22 cellular contexts compared by ENCODE assay signal in genomic region chr12:75995691-75996090, GRCh38. TPM values are rescaled to one million over a fixed set of nuclear protein-coding genes. Genes with fewer than 3 reads are reported as not detected.
DNase-seq lines count a peak whose midpoint lies in the region; ATAC-seq and TF ChIP-seq lines count a peak whose summit lies in the region.
"Had no signal": no experiment of that assay in that cellular context is flagged by ENCODE, and none has a peak within 500 bp of the region (broad histone marks: within the 10 kb centered on the region; RNA-seq: fewer than 3 reads in every experiment).

No MANE protein-coding gene starts in this region.

- ATAC-seq in stimulated activated naive CD8-positive, alpha-beta T cell treated with anti-CD3 and anti-CD28 coated beads, Interleukin-15, Interleukin-2, amounts not matched to agents 100 U/mL and 50 U/mL, for 24 hours: no peak
- ATAC-seq in stimulated activated effector memory CD8-positive, alpha-beta T cell treated with anti-CD3 and anti-CD28 coated beads, Interleukin-12 subunit alpha, Interleukin-12 subunit beta, amount 100 ng/mL, for 72 hours: no peak
- ATAC-seq: HepG2 had no signal

- DNase-seq in DMS53 (lab: John Stamatoyannopoulos, UW) (peak; percentile 38), DMS53 treated with DMSO at 0.1 percent for 48 hours (lab: John Stamatoyannopoulos, UW; ENCODE audit: unreplicated experiment) (no peak), ovary (no peak), cerebellum (ENCODE audit: low spot score) (no peak)
- no peak for DNase-seq in stimulated activated naive CD8-positive, alpha-beta T cell treated with anti-CD3 and anti-CD28 coated beads, Interleukin-15, Interleukin-2, amounts not matched to agents 100 U/mL and 50 U/mL, for 24 hours
- no peak for DNase-seq in activated T-helper 2 cell treated with anti-CD3 and anti-CD28 coated beads, Interferon-gamma antibody, Interleukin-2, Interleukin-4, amounts not matched to agents 10 μg/mL and 5 μg/mL and 100 μg/mL, durations not matched to agents 14 hours and 24 hours and 36 hours (ENCODE audit: low spot score)
- DNase-seq in stimulated activated effector memory CD8-positive, alpha-beta T cell treated with anti-CD3 and anti-CD28 coated beads, Interleukin-12 subunit alpha, Interleukin-12 subunit beta, amount 100 ng/mL, for 72 hours (ENCODE audit: low spot score in 2 of 2): no peak
- DNase-seq: DMS79; KBM-7; NCI-H1092; NCI-H1436; NCI-H187 treated with DMSO at 0.1 percent for 48 hours; NCI-H2107; NK-92 treated with Interleukin-12 subunit alpha and Interleukin-12 subunit beta, amount 100 ng/mL, for 24 hours; OCI-M1; RPMI8226; SHP77 treated with DMSO at 0.1 percent for 48 hours had no signal

- H3K27me3 ChIP-seq in ovary: no peaks in the 10 kb centered on the region

- H3K4me3 ChIP-seq in ovary: no peak overlapping the region
- H3K4me3 ChIP-seq: SK-N-MC had no signal

- H3K36me3 ChIP-seq in ovary: no peaks in the 10 kb centered on the region

- no peaks in the 10 kb centered on the region for H3K36me3 Mint-ChIP-seq in stimulated activated naive CD8-positive, alpha-beta T cell treated with anti-CD3 and anti-CD28 coated beads, Interleukin-15, Interleukin-2, amounts not matched to agents 100 ng/mL and 50 ng/mL, for 24 hours (ENCODE audit: low read depth)
- no peaks in the 10 kb centered on the region for H3K36me3 Mint-ChIP-seq in activated T-helper 2 cell treated with anti-CD3 and anti-CD28 coated beads, Interferon-gamma antibody, Interleukin-2, Interleukin-4, amounts not matched to agents 10 μg/mL and 5 μg/mL and 100 μg/mL, durations not matched to agents 14 hours and 24 hours and 36 hours (ENCODE audit: low read depth)
- H3K36me3 Mint-ChIP-seq in stimulated activated effector memory CD8-positive, alpha-beta T cell treated with anti-CD3 and anti-CD28 coated beads, Interleukin-12 subunit alpha, Interleukin-12 subunit beta, amount 100 ng/mL, for 72 hours: peaks cover 10% of the 10 kb centered on the region

- peaks cover 59% of the 10 kb centered on the region for H3K4me1 Mint-ChIP-seq in stimulated activated naive CD8-positive, alpha-beta T cell treated with anti-CD3 and anti-CD28 coated beads, Interleukin-15, Interleukin-2, amounts not matched to agents 100 ng/mL and 50 ng/mL, for 24 hours (ENCODE audit: low read depth)
- peaks cover 53% of the 10 kb centered on the region for H3K4me1 Mint-ChIP-seq in activated T-helper 2 cell treated with anti-CD3 and anti-CD28 coated beads, Interferon-gamma antibody, Interleukin-2, Interleukin-4, amounts not matched to agents 10 μg/mL and 5 μg/mL and 100 μg/mL, durations not matched to agents 14 hours and 24 hours and 36 hours (ENCODE audit: low read depth)
- peaks cover 37% of the 10 kb centered on the region for H3K4me1 Mint-ChIP-seq in stimulated activated effector memory CD8-positive, alpha-beta T cell treated with anti-CD3 and anti-CD28 coated beads, Interleukin-12 subunit alpha, Interleukin-12 subunit beta, amount 100 ng/mL, for 72 hours

- no peaks in the 10 kb centered on the region for H3K4me1 ChIP-seq in ovary (ENCODE audit: insufficient read depth)

- H3K9me3 Mint-ChIP-seq in stimulated activated naive CD8-positive, alpha-beta T cell treated with anti-CD3 and anti-CD28 coated beads, Interleukin-15, Interleukin-2, amounts not matched to agents 100 ng/mL and 50 ng/mL, for 24 hours: no peaks in the 10 kb centered on the region
- H3K9me3 Mint-ChIP-seq in activated T-helper 2 cell treated with anti-CD3 and anti-CD28 coated beads, Interferon-gamma antibody, Interleukin-2, Interleukin-4, amounts not matched to agents 10 μg/mL and 5 μg/mL and 100 μg/mL, durations not matched to agents 14 hours and 24 hours and 36 hours: no peaks in the 10 kb centered on the region
- no peaks in the 10 kb centered on the region for H3K9me3 Mint-ChIP-seq in stimulated activated effector memory CD8-positive, alpha-beta T cell treated with anti-CD3 and anti-CD28 coated beads, Interleukin-12 subunit alpha, Interleukin-12 subunit beta, amount 100 ng/mL, for 72 hours

- H3K9me3 ChIP-seq in ovary: no peaks in the 10 kb centered on the region

- no peak overlapping the region for H3K27ac ChIP-seq in ovary
- H3K27ac ChIP-seq: 22Rv1, C4-2B, SK-N-MC had no signal

- peak overlapping the region; percentile 67 for H3K27ac Mint-ChIP-seq in stimulated activated naive CD8-positive, alpha-beta T cell treated with anti-CD3 and anti-CD28 coated beads, Interleukin-15, Interleukin-2, amounts not matched to agents 100 ng/mL and 50 ng/mL, for 24 hours
- peak overlapping the region; percentile 24 for H3K27ac Mint-ChIP-seq in activated T-helper 2 cell treated with anti-CD3 and anti-CD28 coated beads, Interferon-gamma antibody, Interleukin-2, Interleukin-4, amounts not matched to agents 10 μg/mL and 5 μg/mL and 100 μg/mL, durations not matched to agents 14 hours and 24 hours and 36 hours
- peak overlapping the region; percentile 94 for H3K27ac Mint-ChIP-seq in stimulated activated effector memory CD8-positive, alpha-beta T cell treated with anti-CD3 and anti-CD28 coated beads, Interleukin-12 subunit alpha, Interleukin-12 subunit beta, amount 100 ng/mL, for 72 hours

- TF ChIP-seq CTCF in ovary (IDR thresholded peaks at IDR 0.05): no peak

- no peak overlapping the region for H3K4me3 Mint-ChIP-seq in stimulated activated naive CD8-positive, alpha-beta T cell treated with anti-CD3 and anti-CD28 coated beads, Interleukin-15, Interleukin-2, amounts not matched to agents 100 ng/mL and 50 ng/mL, for 24 hours
- no peak overlapping the region for H3K4me3 Mint-ChIP-seq in activated T-helper 2 cell treated with anti-CD3 and anti-CD28 coated beads, Interferon-gamma antibody, Interleukin-2, Interleukin-4, amounts not matched to agents 10 μg/mL and 5 μg/mL and 100 μg/mL, durations not matched to agents 14 hours and 24 hours and 36 hours (ENCODE audit: low read depth)
- H3K4me3 Mint-ChIP-seq in stimulated activated effector memory CD8-positive, alpha-beta T cell treated with anti-CD3 and anti-CD28 coated beads, Interleukin-12 subunit alpha, Interleukin-12 subunit beta, amount 100 ng/mL, for 72 hours: no peak overlapping the region

- TF ChIP-seq POLR2A in ovary (IDR thresholded peaks at IDR 0.05): no peak

- TF ChIP-seq EP300 in ovary (IDR thresholded peaks at IDR 0.05): no peak

- intact Hi-C loops in activated T-helper 2 cell treated with anti-CD3 and anti-CD28 coated beads, Interferon-gamma antibody, Interleukin-2, Interleukin-4, amounts not matched to agents 10 μg/mL and 5 μg/mL and 100 μg/mL, durations not matched to agents 14 hours and 24 hours and 36 hours (cut with micrococcal nuclease): no loop called here
- intact Hi-C loops in ovary (cut with DNase I): no loop called here

- H3K27me3 Mint-ChIP-seq in stimulated activated naive CD8-positive, alpha-beta T cell treated with anti-CD3 and anti-CD28 coated beads, Interleukin-15, Interleukin-2, amounts not matched to agents 100 ng/mL and 50 ng/mL, for 24 hours: no peaks in the 10 kb centered on the region
- no peaks in the 10 kb centered on the region for H3K27me3 Mint-ChIP-seq in activated T-helper 2 cell treated with anti-CD3 and anti-CD28 coated beads, Interferon-gamma antibody, Interleukin-2, Interleukin-4, amounts not matched to agents 10 μg/mL and 5 μg/mL and 100 μg/mL, durations not matched to agents 14 hours and 24 hours and 36 hours (ENCODE audit: low read depth)

RNA-seq across cellular contexts. Expression of gene PHLDA1, which starts 35.9 kb away (rescaled TPM):
- total RNA-seq in activated T-helper 2 cell treated with anti-CD3 and anti-CD28 coated beads, Interferon-gamma antibody, Interleukin-2, Interleukin-4, amounts not matched to agents 10 μg/mL and 5 μg/mL and 100 μg/mL, durations not matched to agents 14 hours and 24 hours and 36 hours: 43.2 and 44.2 TPM in 2 replicates
- total RNA-seq in ovary (10 to 100 TPM in 6 of 7 donors, 1 to 10 TPM in 1; 3.8 to 37.7 (median 19.6) TPM), cerebellum (20.3 TPM)
- 10 to 100 TPM; 11.4 to 13.1 TPM for polyA plus RNA-seq in ovary

Comparison
In these comparisons a context has a peak if more than half of its experiments do, and no peak if none do; other contexts are left out.
1. H3K27ac Mint-ChIP-seq: peak in every context shown above with its lines; median percentile 94 in stimulated activated effector memory CD8-positive, alpha-beta T cell treated with anti-CD3 and anti-CD28 coated beads, Interleukin-12 subunit alpha, Interleukin-12 subunit beta, amount 100 ng/mL, for 72 hours; 67 in stimulated activated naive CD8-positive, alpha-beta T cell treated with anti-CD3 and anti-CD28 coated beads, Interleukin-15, Interleukin-2, amounts not matched to agents 100 ng/mL and 50 ng/mL, for 24 hours; 24 in activated T-helper 2 cell treated with anti-CD3 and anti-CD28 coated beads, Interferon-gamma antibody, Interleukin-2, Interleukin-4, amounts not matched to agents 10 μg/mL and 5 μg/mL and 100 μg/mL, durations not matched to agents 14 hours and 24 hours and 36 hours.